10 cellular contexts compared by ENCODE assay signal in genomic region chr19:7682175-7682855, GRCh38. TPM values are rescaled to one million over a fixed set of nuclear protein-coding genes. Genes with fewer than 3 reads are reported as not detected.
DNase-seq lines count a peak whose midpoint lies in the region; ATAC-seq and TF ChIP-seq lines count a peak whose summit lies in the region.
"Had no signal": no experiment of that assay in that cellular context is flagged by ENCODE, and none has a peak within 500 bp of the region (broad histone marks: within the 10 kb centered on the region; RNA-seq: fewer than 3 reads in every experiment).

No MANE protein-coding gene starts in this region.

- H3K4me2 ChIP-seq in SK-N-SH, result peak overlapping the region; percentile 97; the same call in 1 of the 2 replicates

- H3K4me1 ChIP-seq in SK-N-SH (ENCODE audit: control insufficient read depth in 1 of 2, insufficient read depth in 2 of 2, low read depth in 1 of 2, low read length in 1 of 2), result peaks cover 0 to 13% of the 10 kb centered on the region in 2 experiments; a peak in 1 of 4 replicates
- H3K4me1 ChIP-seq in iPS-20b (ENCODE audit: insufficient read depth, low read length), result no peaks in the 10 kb centered on the region; the same call in 1 of the 2 replicates

- H3K27me3 ChIP-seq in SK-N-SH (ENCODE audit: insufficient read depth) (peaks cover 13% of the 10 kb centered on the region), iPS-20b (ENCODE audit: insufficient read depth, low read length) (peaks cover 16% of the 10 kb centered on the region)

- H3K4me3 ChIP-seq in SK-N-SH (ENCODE audit: low read depth in 2 of 2, low read length in 1 of 2), result peak overlapping the region; percentile 87 to 92; a peak in 3 of 4 replicates
- peak overlapping the region; percentile 87; the same call in 1 of the 2 replicates for H3K4me3 ChIP-seq in iPS-20b (ENCODE audit: low read length)

- H3K27ac ChIP-seq in SK-N-SH (ENCODE audit: low read depth in 2 of 2, low read length in 1 of 2), result no peak overlapping the region
- no peak overlapping the region for H3K27ac ChIP-seq in iPS-20b (ENCODE audit: low read length)

- no peak for TF ChIP-seq EP300 in SK-N-SH (IDR thresholded peaks at IDR 0.05; ENCODE audit: borderline replicate concordance in 1 of 2, low read depth in 1 of 2, low read length in 1 of 2)

- intact Hi-C loops in activated T-helper 1 cell treated with anti-CD3 and anti-CD28 coated beads, Interleukin-12 subunit alpha, Interleukin-12 subunit beta, Interleukin-2, Interleukin-4 antibody, amounts not matched to agents 30 ng/mL and 10 ng/mL and 1 ng/mL, durations not matched to agents 14 hours and 24 hours and 36 hours (cut with micrococcal nuclease), result loop anchor here (5.0 kb wide), 1 partner anchor 330 kb away; no protein-coding TSS in a partner anchor

- TF ChIP-seq CTCF in SK-N-SH (IDR thresholded peaks at IDR 0.05), result no peak

- peak overlapping the region; percentile 93 for H3K4me3 Mint-ChIP-seq in activated T-helper 1 cell treated with anti-CD3 and anti-CD28 coated beads, Interleukin-12 subunit alpha, Interleukin-12 subunit beta, Interleukin-2, Interleukin-4 antibody, amounts not matched to agents 30 ng/mL and 10 ng/mL and 1 ng/mL, durations not matched to agents 14 hours and 24 hours and 36 hours
- H3K4me3 Mint-ChIP-seq in stimulated activated memory B cell treated with anti-CD40 and anti-IgM and Interleukin-4, amounts not matched to agents 10 μg/mL and 1 μg/mL and 100 μg/mL, for 72 hours, result peak overlapping the region; percentile 98

- H3K27me3 Mint-ChIP-seq in activated T-helper 1 cell treated with anti-CD3 and anti-CD28 coated beads, Interleukin-12 subunit alpha, Interleukin-12 subunit beta, Interleukin-2, Interleukin-4 antibody, amounts not matched to agents 30 ng/mL and 10 ng/mL and 1 ng/mL, durations not matched to agents 14 hours and 24 hours and 36 hours (ENCODE audit: insufficient read depth), result peaks cover 2% of the 10 kb centered on the region
- peaks cover 13% of the 10 kb centered on the region for H3K27me3 Mint-ChIP-seq in stimulated activated memory B cell treated with anti-CD40 and anti-IgM and Interleukin-4, amounts not matched to agents 10 μg/mL and 1 μg/mL and 100 μg/mL, for 72 hours

- no peak overlapping the region for H2AFZ ChIP-seq in SK-N-SH (ENCODE audit: low read depth)

- H3K27ac Mint-ChIP-seq in activated T-helper 1 cell treated with anti-CD3 and anti-CD28 coated beads, Interleukin-12 subunit alpha, Interleukin-12 subunit beta, Interleukin-2, Interleukin-4 antibody, amounts not matched to agents 30 ng/mL and 10 ng/mL and 1 ng/mL, durations not matched to agents 14 hours and 24 hours and 36 hours, result peak overlapping the region; percentile 96
- H3K27ac Mint-ChIP-seq in stimulated activated memory B cell treated with anti-CD40 and anti-IgM and Interleukin-4, amounts not matched to agents 10 μg/mL and 1 μg/mL and 100 μg/mL, for 72 hours, result peak overlapping the region; percentile 98

- no peak for ATAC-seq in SK-N-SH treated with all-trans-retinoic acid at 6 μM for 48 hours
- no peak for ATAC-seq in stimulated activated memory B cell treated with anti-CD40 and anti-IgM and Interleukin-4, amounts not matched to agents 10 μg/mL and 1 μg/mL and 100 μg/mL, for 72 hours

- H3K4me1 Mint-ChIP-seq in activated T-helper 1 cell treated with anti-CD3 and anti-CD28 coated beads, Interleukin-12 subunit alpha, Interleukin-12 subunit beta, Interleukin-2, Interleukin-4 antibody, amounts not matched to agents 30 ng/mL and 10 ng/mL and 1 ng/mL, durations not matched to agents 14 hours and 24 hours and 36 hours (ENCODE audit: low read depth), result peaks cover 33% of the 10 kb centered on the region
- H3K4me1 Mint-ChIP-seq in stimulated activated memory B cell treated with anti-CD40 and anti-IgM and Interleukin-4, amounts not matched to agents 10 μg/mL and 1 μg/mL and 100 μg/mL, for 72 hours, result peaks cover 49% of the 10 kb centered on the region

- 96% methylated on average over 69 of the region's 74 CpGs for WGBS in SK-N-SH (ENCODE audit: low lambda C conversion rate)

- H3K36me3 Mint-ChIP-seq in activated T-helper 1 cell treated with anti-CD3 and anti-CD28 coated beads, Interleukin-12 subunit alpha, Interleukin-12 subunit beta, Interleukin-2, Interleukin-4 antibody, amounts not matched to agents 30 ng/mL and 10 ng/mL and 1 ng/mL, durations not matched to agents 14 hours and 24 hours and 36 hours (ENCODE audit: low read depth), result peaks cover 14% of the 10 kb centered on the region
- H3K36me3 Mint-ChIP-seq in stimulated activated memory B cell treated with anti-CD40 and anti-IgM and Interleukin-4, amounts not matched to agents 10 μg/mL and 1 μg/mL and 100 μg/mL, for 72 hours, result peaks cover 26% of the 10 kb centered on the region

- CTCF ChIA-PET in SK-N-SH (lab: Yijun Ruan, JAX), result interaction anchor here (8.2 kb wide), 1 partner anchor 113 kb away, joined by 171 read pairs; no protein-coding TSS in a partner anchor

- no peaks in the 10 kb centered on the region for H3F3A ChIP-seq in SK-N-SH (replicated peaks; ENCODE audit: insufficient read depth)

- no peak overlapping the region for H3K9ac ChIP-seq in SK-N-SH
- H3K9ac ChIP-seq in iPS-20b (ENCODE audit: low read depth, low read length), result peak overlapping the region; percentile 52; the same call in 1 of the 2 replicates

- no peak for TF ChIP-seq RAD21 in SK-N-SH (IDR thresholded peaks at IDR 0.05; ENCODE audit: low read length)

- DNase-seq in SK-N-SH (no peak), EL (no peak), HK-2 (ENCODE audit: unreplicated experiment) (no peak)
- no peak for DNase-seq in activated T-helper 1 cell treated with anti-CD3 and anti-CD28 coated beads, Interleukin-12 subunit alpha, Interleukin-12 subunit beta, Interleukin-2, Interleukin-4 antibody, amounts not matched to agents 30 ng/mL and 10 ng/mL and 1 ng/mL, durations not matched to agents 14 hours and 24 hours and 36 hours (ENCODE audit: low spot score)
- no peak for DNase-seq in stimulated activated naive CD4-positive, alpha-beta T cell (lab: John Stamatoyannopoulos, UW)
- DNase-seq: GOT3 had no signal

- H3K9me3 ChIP-seq in SK-N-SH, result no peaks in the 10 kb centered on the region
- H3K9me3 ChIP-seq in iPS-20b (ENCODE audit: insufficient read depth, low read depth, low read length), result no peaks in the 10 kb centered on the region

- H3K9me2 ChIP-seq in SK-N-SH, result no peaks in the 10 kb centered on the region

- H3K9me3 Mint-ChIP-seq in activated T-helper 1 cell treated with anti-CD3 and anti-CD28 coated beads, Interleukin-12 subunit alpha, Interleukin-12 subunit beta, Interleukin-2, Interleukin-4 antibody, amounts not matched to agents 30 ng/mL and 10 ng/mL and 1 ng/mL, durations not matched to agents 14 hours and 24 hours and 36 hours, result no peaks in the 10 kb centered on the region
- H3K9me3 Mint-ChIP-seq in stimulated activated memory B cell treated with anti-CD40 and anti-IgM and Interleukin-4, amounts not matched to agents 10 μg/mL and 1 μg/mL and 100 μg/mL, for 72 hours, result no peaks in the 10 kb centered on the region

- POLR2A ChIA-PET in SK-N-SH (lab: Yijun Ruan, JAX), result no interaction called here

- H3K36me3 ChIP-seq in SK-N-SH (replicated peaks in 1 of 2; ENCODE audit: control insufficient read depth in 1 of 2, insufficient read depth in 2 of 2, low read length in 1 of 2) (peaks cover 5 to 6% of the 10 kb centered on the region in 2 experiments), iPS-20b (ENCODE audit: insufficient read depth, low read depth, low read length) (peaks cover 15% of the 10 kb centered on the region)

- peaks cover 14% of the 10 kb centered on the region for H3K79me2 ChIP-seq in SK-N-SH (ENCODE audit: insufficient read depth)

- H4K20me1 ChIP-seq in SK-N-SH (ENCODE audit: insufficient read depth), result no peaks in the 10 kb centered on the region

TF ChIP-seq in SK-N-SH treated with all-trans-retinoic acid at 6 μM for 48 hours, 23 proteins besides CTCF, POLR2A, EP300 and RAD21 (continues in another document):
- no peak for TF ChIP-seq CSDC2 (CRISPR knock-in tag; IDR thresholded peaks at IDR 0.05)
- no peak for TF ChIP-seq RARB (CRISPR knock-in tag; IDR thresholded peaks at IDR 0.05)

RNA-seq across cellular contexts. Expression of gene TRAPPC5, which starts 1.7 kb away (rescaled TPM):
- polyA plus RNA-seq in SK-N-SH (2012; rRNA removed), result 44.1 and 49.4 TPM in 2 replicates
- polyA plus RNA-seq in SK-N-SH (2012; cell fraction: cytosol; rRNA removed), result 21.7 and 37.7 TPM in 2 replicates
- 18.7 and 27.8 TPM in 2 replicates for polyA plus RNA-seq in SK-N-SH (2012; cell fraction: nucleus; rRNA removed)
- total RNA-seq in activated T-helper 1 cell treated with anti-CD3 and anti-CD28 coated beads, Interleukin-12 subunit alpha, Interleukin-12 subunit beta, Interleukin-2, Interleukin-4 antibody, amounts not matched to agents 30 ng/mL and 10 ng/mL and 1 ng/mL, durations not matched to agents 14 hours and 24 hours and 36 hours, result 72.2 and 86.8 TPM in 2 replicates

RNA-seq across cellular contexts. Expression of gene MCEMP1, which starts 5.4 kb away (rescaled TPM):
- not detected in 2 replicates for polyA plus RNA-seq in SK-N-SH (2012; rRNA removed)
- polyA plus RNA-seq in SK-N-SH (2012; cell fraction: cytosol; rRNA removed), result not detected in 2 replicates
- polyA plus RNA-seq in SK-N-SH (2012; cell fraction: nucleus; rRNA removed), result not detected in 2 replicates
- not detected in 2 replicates for total RNA-seq in activated T-helper 1 cell treated with anti-CD3 and anti-CD28 coated beads, Interleukin-12 subunit alpha, Interleukin-12 subunit beta, Interleukin-2, Interleukin-4 antibody, amounts not matched to agents 30 ng/mL and 10 ng/mL and 1 ng/mL, durations not matched to agents 14 hours and 24 hours and 36 hours

RNA-seq across cellular contexts. Expression of gene RETN, which starts 13.5 kb away (rescaled TPM):
- polyA plus RNA-seq in SK-N-SH (2012; rRNA removed), result not detected in 2 replicates
- polyA plus RNA-seq in SK-N-SH (2012; cell fraction: cytosol; rRNA removed), result not detected in 2 replicates
- polyA plus RNA-seq in SK-N-SH (2012; cell fraction: nucleus; rRNA removed), result not detected in 2 replicates
- total RNA-seq in activated T-helper 1 cell treated with anti-CD3 and anti-CD28 coated beads, Interleukin-12 subunit alpha, Interleukin-12 subunit beta, Interleukin-2, Interleukin-4 antibody, amounts not matched to agents 30 ng/mL and 10 ng/mL and 1 ng/mL, durations not matched to agents 14 hours and 24 hours and 36 hours, result not detected in 2 replicates

RNA-seq across cellular contexts. Expression of gene FCER2, which starts 19.6 kb away (rescaled TPM):
- not detected in 2 replicates for polyA plus RNA-seq in SK-N-SH (2012; rRNA removed)
- polyA plus RNA-seq in SK-N-SH (2012; cell fraction: cytosol; rRNA removed), result not detected in 2 replicates
- not detected in 2 replicates for polyA plus RNA-seq in SK-N-SH (2012; cell fraction: nucleus; rRNA removed)
- not detected in 2 replicates for total RNA-seq in activated T-helper 1 cell treated with anti-CD3 and anti-CD28 coated beads, Interleukin-12 subunit alpha, Interleukin-12 subunit beta, Interleukin-2, Interleukin-4 antibody, amounts not matched to agents 30 ng/mL and 10 ng/mL and 1 ng/mL, durations not matched to agents 14 hours and 24 hours and 36 hours
- total RNA-seq: cardiac septum had no signal

RNA-seq across cellular contexts. Expression of gene STXBP2, which starts 45.4 kb away (rescaled TPM):
- 1.3 and 4.7 TPM in 2 replicates for polyA plus RNA-seq in SK-N-SH (2012; rRNA removed)
- polyA plus RNA-seq in SK-N-SH (2012; cell fraction: cytosol; rRNA removed), result 0.81 and 1.4 TPM in 2 replicates
- 7.6 and 9.1 TPM in 2 replicates for polyA plus RNA-seq in SK-N-SH (2012; cell fraction: nucleus; rRNA removed)
- total RNA-seq in activated T-helper 1 cell treated with anti-CD3 and anti-CD28 coated beads, Interleukin-12 subunit alpha, Interleukin-12 subunit beta, Interleukin-2, Interleukin-4 antibody, amounts not matched to agents 30 ng/mL and 10 ng/mL and 1 ng/mL, durations not matched to agents 14 hours and 24 hours and 36 hours, result 101 and 102 TPM in 2 replicates
